ENCODE assay signal across 8 cellular contexts in the genomic region with DNA sequence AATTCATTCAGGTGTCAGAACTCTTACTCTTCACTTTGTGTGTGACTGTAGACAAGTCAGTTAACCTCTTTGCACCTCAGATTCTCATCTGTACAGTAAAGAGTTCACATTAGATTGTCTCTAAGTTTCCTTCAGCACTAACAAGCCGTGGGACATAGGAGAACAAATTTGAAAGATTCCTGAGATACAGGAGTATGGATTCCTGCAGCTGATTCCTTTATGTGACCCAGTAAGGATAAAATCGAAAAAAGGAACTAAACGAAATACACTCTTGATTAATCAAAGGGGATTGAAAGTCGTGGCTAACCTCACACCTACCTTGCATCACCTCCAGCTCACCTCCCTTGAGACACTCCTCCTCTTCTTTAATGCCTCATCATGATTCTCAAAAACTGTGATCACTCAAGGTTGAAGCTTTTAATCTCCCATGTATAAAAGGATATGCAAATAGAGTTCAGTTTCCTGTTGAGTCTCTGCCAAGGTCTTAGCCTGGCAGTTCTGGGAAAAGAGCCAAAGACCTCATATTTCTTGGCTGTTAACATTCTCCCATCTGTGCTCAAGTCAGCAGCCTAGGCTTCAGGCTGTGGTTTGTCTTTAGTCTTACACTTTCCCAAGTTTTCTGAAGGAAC.
A peak's percentile ranks its signal among the peaks of the same experiment; 100 is the strongest.
DNase-seq lines count a peak whose midpoint lies in the region; ATAC-seq and TF ChIP-seq lines count a peak whose summit lies in the region.

No MANE protein-coding gene starts in this region.

- H3K27ac ChIP-seq in Karpas-422 (ENCODE audit: low read length) = peak overlapping the region; percentile 97
- H3K27ac ChIP-seq in right cardiac atrium (ENCODE audit: low read length) = no peak overlapping the region
- no peak overlapping the region for H3K27ac ChIP-seq in testis

- 17% methylated on average over 4 of the region's 4 CpGs for WGBS in right cardiac atrium
- 27 to 37% methylated on average over 4 of the region's 4 CpGs for WGBS in testis, 2 donors

- no peaks in the 10 kb centered on the region for H4K20me1 ChIP-seq in Karpas-422 (ENCODE audit: insufficient read depth, low read depth, low read length)

- H3K9me2 ChIP-seq in Karpas-422 (replicated peaks; ENCODE audit: insufficient read depth, low read length) = no peaks in the 10 kb centered on the region

- H3K27me3 ChIP-seq in Karpas-422 (ENCODE audit: low read length) = no peaks in the 10 kb centered on the region
- no peaks in the 10 kb centered on the region for H3K27me3 ChIP-seq in right cardiac atrium (ENCODE audit: control insufficient read depth, insufficient read depth)
- no peaks in the 10 kb centered on the region for H3K27me3 ChIP-seq in testis

- H3K4me2 ChIP-seq in Karpas-422 (ENCODE audit: low read depth, low read length, poor library complexity, severe bottlenecking) = peak overlapping the region; percentile 82

- no peak for TF ChIP-seq POLR2A in testis (IDR thresholded peaks at IDR 0.05)

- peaks cover 72% of the 10 kb centered on the region for H3K4me1 ChIP-seq in Karpas-422 (ENCODE audit: low read length)
- peaks cover 12% of the 10 kb centered on the region for H3K4me1 ChIP-seq in right cardiac atrium (ENCODE audit: control insufficient read depth, insufficient read depth, low read length)
- peaks cover 8% of the 10 kb centered on the region for H3K4me1 ChIP-seq in testis

- ATAC-seq in right cardiac atrium (peak; percentile 83 to 87), HG03439 (IDR thresholded peaks at IDR 0.05; ENCODE audit: unreplicated experiment) (no peak)

- 0 out of 2 replicates have a peak overlapping the region, but pooled peaks have one; percentile 1 for H2AFZ ChIP-seq in Karpas-422 (ENCODE audit: low read length)

- peak overlapping the region; percentile 68 for H3K9ac ChIP-seq in Karpas-422 (ENCODE audit: low read length)

- no peaks in the 10 kb centered on the region for H3K79me2 ChIP-seq in Karpas-422 (ENCODE audit: low read length)

- H3K36me3 ChIP-seq in Karpas-422 (ENCODE audit: insufficient read depth, low read length) = no peaks in the 10 kb centered on the region
- no peaks in the 10 kb centered on the region for H3K36me3 ChIP-seq in testis (ENCODE audit: low read depth, missing control alignments)

- H3K9me3 ChIP-seq in Karpas-422 (ENCODE audit: low read length) = no peaks in the 10 kb centered on the region
- no peaks in the 10 kb centered on the region for H3K9me3 ChIP-seq in right cardiac atrium (ENCODE audit: control insufficient read depth, low read length)
- H3K9me3 ChIP-seq in testis = no peaks in the 10 kb centered on the region

- H3K4me3 ChIP-seq in Karpas-422 (ENCODE audit: low read length) = peak overlapping the region; percentile 55
- H3K4me3 ChIP-seq in right cardiac atrium (ENCODE audit: low read length) = no peak overlapping the region
- H3K4me3 ChIP-seq in testis = no peak overlapping the region

- intact Hi-C loops in right cardiac atrium (cut with DNase I) (no loop called here), testis (cut with DNase I; ENCODE audit: low total_unique reads) (no loop called here)

- DNase-seq in C1 segment of cervical spinal cord (lab: John Stamatoyannopoulos, UW) (peak in 8 of 14 donors; percentile 10 to 63 (median 17)), Karpas-422 (peak; percentile 98), UCSD-AML1 (lab: John Stamatoyannopoulos, UW; ENCODE audit: unreplicated experiment) (peak; percentile 17), right cardiac atrium (no peak), testis (peak; percentile 57), SK-N-DZ (ENCODE audit: low spot score) (no peak), NCI-H510A (lab: John Stamatoyannopoulos, UW) (no peak)

- TF ChIP-seq CTCF in testis (IDR thresholded peaks at IDR 0.05) = no peak

Comparison
In these comparisons a context has a peak if more than half of its experiments do, and no peak if none do; other contexts are left out.
1. DNase-seq: peak in C1 segment of cervical spinal cord (8 of 14), Karpas-422 (single experiment), UCSD-AML1 (single experiment) and testis (single experiment); none in right cardiac atrium (0 of 3), SK-N-DZ (single experiment) and NCI-H510A (single experiment).